ENCODE assay signal across 8 cellular contexts in the genomic region with DNA sequence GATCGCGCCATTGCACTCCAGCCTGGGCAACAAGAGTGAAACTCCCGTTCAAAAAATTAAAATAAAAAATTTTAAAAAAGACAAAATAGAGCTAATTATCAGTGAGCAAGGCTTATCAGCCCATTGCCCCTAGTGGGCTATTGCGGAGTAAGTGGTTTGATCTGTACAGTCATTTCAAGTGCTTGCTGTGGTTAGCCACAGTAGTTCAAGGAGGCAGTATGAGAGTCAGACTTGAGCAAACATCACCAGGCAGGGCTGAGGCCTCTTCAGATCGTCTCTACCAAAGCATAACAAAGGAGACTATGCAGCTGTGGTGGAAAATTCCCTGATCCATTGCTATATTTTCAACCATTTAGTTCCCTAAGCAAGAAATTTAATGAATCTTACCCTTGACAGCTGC. TPM values are rescaled to one million over a fixed set of nuclear protein-coding genes. Genes with fewer than 3 reads are reported as not detected.
DNase-seq lines count a peak whose midpoint lies in the region; ATAC-seq and TF ChIP-seq lines count a peak whose summit lies in the region.

No MANE protein-coding gene starts in this region.

- in situ Hi-C loops in HAP-1 (cut with MboI; ENCODE audit: low sequenced_read_pairs): loop anchor here (10.0 kb wide), 1 partner anchor 94 kb away; no protein-coding TSS in a partner anchor

- no peaks in the 10 kb centered on the region for H3K79me2 ChIP-seq in OCI-LY3 (ENCODE audit: low read length)

- H2AFZ ChIP-seq in OCI-LY3 (ENCODE audit: low read depth, low read length): no peak overlapping the region

- intact Hi-C loops in posterior vena cava (cut with DNase I): no loop called here

- H3K4me3 ChIP-seq in OCI-LY3 (ENCODE audit: low read length) (peak overlapping the region; percentile 47; the same call in 1 of the 2 replicates), HAP-1 (no peak overlapping the region)

- peak; percentile 96 for ATAC-seq in GM18907 (IDR thresholded peaks at IDR 0.05; ENCODE audit: unreplicated experiment)
- peak; percentile 90 for ATAC-seq in HG03045 (IDR thresholded peaks at IDR 0.05; ENCODE audit: unreplicated experiment)
- peak; percentile 95 for ATAC-seq in stimulated activated naive CD8-positive, alpha-beta T cell treated with anti-CD3 and anti-CD28 coated beads, Interleukin-15, amount 100 ng/mL, for 72 hours

- peaks cover 4% of the 10 kb centered on the region; the same call in 1 of the 2 replicates for H4K20me1 ChIP-seq in OCI-LY3 (ENCODE audit: insufficient read depth, low read length)

- peak overlapping the region in 1 of 2 donors; percentile 72 for H3K27ac Mint-ChIP-seq in stimulated activated naive CD8-positive, alpha-beta T cell treated with anti-CD3 and anti-CD28 coated beads, Interleukin-15, amount 100 ng/mL, for 72 hours

- DNase-seq in CD1c-positive myeloid dendritic cell (ENCODE audit: extremely low spot score): peak; percentile 42
- peak; percentile 62 for DNase-seq in central memory CD4-positive, alpha-beta T cell
- peak; percentile 67 to 75 for DNase-seq in stimulated activated naive CD8-positive, alpha-beta T cell treated with anti-CD3 and anti-CD28 coated beads, Interleukin-15, amount 100 ng/mL, for 72 hours
- DNase-seq in posterior vena cava (ENCODE audit: low spot score): no peak
- DNase-seq in HAP-1 (ENCODE audit: low spot score in 2 of 2): no peak

- H3K4me3 Mint-ChIP-seq in stimulated activated naive CD8-positive, alpha-beta T cell treated with anti-CD3 and anti-CD28 coated beads, Interleukin-15, amount 100 ng/mL, for 72 hours: peak overlapping the region; percentile 15 to 49

- no peaks in the 10 kb centered on the region for H3K9me3 Mint-ChIP-seq in stimulated activated naive CD8-positive, alpha-beta T cell treated with anti-CD3 and anti-CD28 coated beads, Interleukin-15, amount 100 ng/mL, for 72 hours

- H3K9me3 ChIP-seq in OCI-LY3 (ENCODE audit: insufficient read depth, low read length) (no peaks in the 10 kb centered on the region; the same call in 1 of the 2 replicates), HAP-1 (no peaks in the 10 kb centered on the region)

- no peak for TF ChIP-seq CTCF in OCI-LY3 (IDR thresholded peaks at IDR 0.05; ENCODE audit: low read depth, low read length)

- peaks cover 32% of the 10 kb centered on the region for H3K4me1 ChIP-seq in OCI-LY3 (ENCODE audit: low read length)
- H3K4me1 ChIP-seq in HAP-1: peaks cover 20% of the 10 kb centered on the region

- no peak overlapping the region for H3K27ac ChIP-seq in OCI-LY3 (ENCODE audit: low read length)

- peaks cover 64% of the 10 kb centered on the region for H3K27me3 Mint-ChIP-seq in stimulated activated naive CD8-positive, alpha-beta T cell treated with anti-CD3 and anti-CD28 coated beads, Interleukin-15, amount 100 ng/mL, for 72 hours

- H3K9ac ChIP-seq in OCI-LY3 (ENCODE audit: low read length): no peak overlapping the region

- H3K4me2 ChIP-seq in OCI-LY3 (ENCODE audit: low read length): peak overlapping the region; percentile 71

- H3K4me1 Mint-ChIP-seq in stimulated activated naive CD8-positive, alpha-beta T cell treated with anti-CD3 and anti-CD28 coated beads, Interleukin-15, amount 100 ng/mL, for 72 hours: peaks cover 54% of the 10 kb centered on the region

- peaks cover 79% of the 10 kb centered on the region for H3K27me3 ChIP-seq in OCI-LY3 (ENCODE audit: low read depth, low read length)
- H3K27me3 ChIP-seq in HAP-1 (ENCODE audit: low read depth): no peaks in the 10 kb centered on the region

- H3K36me3 ChIP-seq in OCI-LY3 (replicated peaks; ENCODE audit: low read depth, low read length) (no peaks in the 10 kb centered on the region), HAP-1 (replicated peaks) (peaks cover 5% of the 10 kb centered on the region)

RNA-seq across cellular contexts. Expression of gene SBF2, which starts 4.3 kb away (rescaled TPM):
- total RNA-seq in posterior vena cava: 10 to 100 TPM; 53.4 to 58.9 TPM

RNA-seq across cellular contexts. Expression of gene ADM, which starts 6.5 kb away (rescaled TPM):
- 10 to 100 TPM; 36.5 to 52.2 TPM for total RNA-seq in posterior vena cava

Comparison
In these comparisons a context has a peak if more than half of its experiments do, and no peak if none do; other contexts are left out.
1. DNase-seq: peak in CD1c-positive myeloid dendritic cell (single experiment), central memory CD4-positive, alpha-beta T cell (single experiment) and stimulated activated naive CD8-positive, alpha-beta T cell treated with anti-CD3 and anti-CD28 coated beads, Interleukin-15, amount 100 ng/mL, for 72 hours (2 of 2); none in posterior vena cava (single experiment) and HAP-1 (0 of 2).
2. Peak in every context shown above with its lines, with median percentiles within 50 percentile points of each other: ATAC-seq.